Comparison of ENCODE assay signal across 8 cellular contexts in genomic region chr6:26126394-26127221, GRCh38. TPM values are rescaled to one million over a fixed set of nuclear protein-coding genes. Genes with fewer than 3 reads are reported as not detected.
A peak's percentile ranks its signal among the peaks of the same experiment; 100 is the strongest.
DNase-seq lines count a peak whose midpoint lies in the region; ATAC-seq and TF ChIP-seq lines count a peak whose summit lies in the region.

No MANE protein-coding gene starts in this region.

- no peak for DNase-seq in activated CD4-positive, alpha-beta T cell treated with anti-CD3 and anti-CD28 coated beads, Interleukin-2, amount 10 ng/mL, durations not matched to agents 7 days and 5 days
- no peak for DNase-seq in activated CD4-positive, alpha-beta T cell treated with anti-CD3 and anti-CD28 coated beads for 4 hours
- DNase-seq in activated CD8-positive, alpha-beta T cell treated with anti-CD3 and anti-CD28 coated beads for 36 hours, result no peak
- peak; percentile 21 for DNase-seq in iPS-NIHi11 (ENCODE audit: low spot score)
- DNase-seq in substantia nigra (lab: John Stamatoyannopoulos, UW), result peak in 2 of 49 donors; percentile 48 to 67
- DNase-seq in GM13976 (ENCODE audit: low spot score), result no peak
- DNase-seq in NOMO-1 treated with DMSO at 0.1 percent for 48 hours (lab: John Stamatoyannopoulos, UW; ENCODE audit: unreplicated experiment), result no peak

- no peak for TF ChIP-seq CTCF in activated CD8-positive, alpha-beta T cell treated with anti-CD3 and anti-CD28 coated beads for 36 hours (IDR thresholded peaks at IDR 0.05)
- no peak for TF ChIP-seq CTCF in GM13976 (IDR thresholded peaks at IDR 0.05; ENCODE audit: borderline replicate concordance, control extremely low read depth, extremely low read depth, insufficient read depth, missing control alignments)

- CTCF ChIA-PET in activated CD4-positive, alpha-beta T cell treated with anti-CD3 and anti-CD28 coated beads, Interleukin-2, amount 10 ng/mL, durations not matched to agents 7 days and 5 days (lab: Charles Lee), result interaction anchor here (1.0 to 3.6 kb wide), 5 partner anchors 9 to 96 kb away, joined by 3 to 20 read pairs (median 5); a partner anchor contains a TSS
- CTCF ChIA-PET in activated CD8-positive, alpha-beta T cell treated with anti-CD3 and anti-CD28 coated beads for 36 hours (lab: Charles Lee), result interaction anchor here (1.0 to 1.6 kb wide), 6 partner anchors 10 to 61 kb away, joined by 3 to 4 read pairs (median 4); a partner anchor contains a TSS

- peak overlapping the region; percentile 99 for H3K27ac Mint-ChIP-seq in activated CD4-positive, alpha-beta T cell treated with anti-CD3 and anti-CD28 coated beads, Interleukin-2, amount 10 ng/mL, durations not matched to agents 7 days and 5 days
- H3K27ac Mint-ChIP-seq in activated CD8-positive, alpha-beta T cell treated with anti-CD3 and anti-CD28 coated beads for 36 hours, result peak overlapping the region; percentile 95

- H3K36me3 Mint-ChIP-seq in activated CD4-positive, alpha-beta T cell treated with anti-CD3 and anti-CD28 coated beads, Interleukin-2, amount 10 ng/mL, durations not matched to agents 7 days and 5 days (ENCODE audit: low read depth), result peaks cover 56% of the 10 kb centered on the region
- peaks cover 26% of the 10 kb centered on the region for H3K36me3 Mint-ChIP-seq in activated CD8-positive, alpha-beta T cell treated with anti-CD3 and anti-CD28 coated beads for 36 hours (ENCODE audit: low read depth)

- in situ Hi-C loops in GM13976 (cut with MboI; ENCODE audit: low sequenced_read_pairs, unreplicated experiment), result no loop called here

- peak overlapping the region; percentile 88 for H3K27ac ChIP-seq in substantia nigra (ENCODE audit: low read depth, low read length, poor library complexity, severe bottlenecking)

- peaks cover 4% of the 10 kb centered on the region for H3K27me3 Mint-ChIP-seq in activated CD4-positive, alpha-beta T cell treated with anti-CD3 and anti-CD28 coated beads, Interleukin-2, amount 10 ng/mL, durations not matched to agents 7 days and 5 days
- H3K27me3 Mint-ChIP-seq in activated CD8-positive, alpha-beta T cell treated with anti-CD3 and anti-CD28 coated beads for 36 hours, result no peaks in the 10 kb centered on the region

- peak overlapping the region; percentile 100 for H3K4me3 Mint-ChIP-seq in activated CD4-positive, alpha-beta T cell treated with anti-CD3 and anti-CD28 coated beads, Interleukin-2, amount 10 ng/mL, durations not matched to agents 7 days and 5 days
- H3K4me3 Mint-ChIP-seq in activated CD8-positive, alpha-beta T cell treated with anti-CD3 and anti-CD28 coated beads for 36 hours, result peak overlapping the region; percentile 84

- POLR2A ChIA-PET in activated CD4-positive, alpha-beta T cell treated with anti-CD3 and anti-CD28 coated beads, Interleukin-2, amount 10 ng/mL, durations not matched to agents 7 days and 5 days (lab: Charles Lee), result interaction anchor here (0.8 to 7.2 kb wide), 4 partner anchors 31 to 70 kb away, joined by 5 to 499 read pairs (median 22); a partner anchor contains a TSS
- POLR2A ChIA-PET in activated CD8-positive, alpha-beta T cell treated with anti-CD3 and anti-CD28 coated beads for 36 hours (lab: Charles Lee), result interaction anchor here (0.6 to 22.3 kb wide), 26 partner anchors 10 to 1745 kb away, joined by 3 to 1225 read pairs (median 11); partner anchors contain the start of gene HFE

- H3K4me1 Mint-ChIP-seq in activated CD4-positive, alpha-beta T cell treated with anti-CD3 and anti-CD28 coated beads, Interleukin-2, amount 10 ng/mL, durations not matched to agents 7 days and 5 days, result peaks cover 41% of the 10 kb centered on the region
- peaks cover 40% of the 10 kb centered on the region for H3K4me1 Mint-ChIP-seq in activated CD8-positive, alpha-beta T cell treated with anti-CD3 and anti-CD28 coated beads for 36 hours (ENCODE audit: low read depth)

- ATAC-seq in activated CD8-positive, alpha-beta T cell treated with anti-CD3 and anti-CD28 coated beads for 36 hours, result no peak
- no peak for ATAC-seq in GM18519 (IDR thresholded peaks at IDR 0.05; ENCODE audit: low FRiP score, unreplicated experiment)

- no peaks in the 10 kb centered on the region for H3K9me3 Mint-ChIP-seq in activated CD4-positive, alpha-beta T cell treated with anti-CD3 and anti-CD28 coated beads, Interleukin-2, amount 10 ng/mL, durations not matched to agents 7 days and 5 days
- H3K9me3 Mint-ChIP-seq in activated CD8-positive, alpha-beta T cell treated with anti-CD3 and anti-CD28 coated beads for 36 hours, result no peaks in the 10 kb centered on the region

- intact Hi-C loops in activated CD8-positive, alpha-beta T cell treated with anti-CD3 and anti-CD28 coated beads for 36 hours (cut with micrococcal nuclease), result loop anchor here (10.0 kb wide), 1 partner anchor 68 kb away; a partner anchor contains a TSS

RNA-seq across cellular contexts. Expression of gene HFE, which starts 39.4 kb away (rescaled TPM):
- total RNA-seq in activated CD4-positive, alpha-beta T cell treated with anti-CD3 and anti-CD28 coated beads, Interleukin-2, amount 10 ng/mL, durations not matched to agents 7 days and 5 days, result 1 to 10 TPM; 3.0 to 3.5 TPM
- total RNA-seq in activated CD8-positive, alpha-beta T cell treated with anti-CD3 and anti-CD28 coated beads for 36 hours, result under 1 TPM; 0.25 to 0.56 TPM
